In the genomic region with DNA sequence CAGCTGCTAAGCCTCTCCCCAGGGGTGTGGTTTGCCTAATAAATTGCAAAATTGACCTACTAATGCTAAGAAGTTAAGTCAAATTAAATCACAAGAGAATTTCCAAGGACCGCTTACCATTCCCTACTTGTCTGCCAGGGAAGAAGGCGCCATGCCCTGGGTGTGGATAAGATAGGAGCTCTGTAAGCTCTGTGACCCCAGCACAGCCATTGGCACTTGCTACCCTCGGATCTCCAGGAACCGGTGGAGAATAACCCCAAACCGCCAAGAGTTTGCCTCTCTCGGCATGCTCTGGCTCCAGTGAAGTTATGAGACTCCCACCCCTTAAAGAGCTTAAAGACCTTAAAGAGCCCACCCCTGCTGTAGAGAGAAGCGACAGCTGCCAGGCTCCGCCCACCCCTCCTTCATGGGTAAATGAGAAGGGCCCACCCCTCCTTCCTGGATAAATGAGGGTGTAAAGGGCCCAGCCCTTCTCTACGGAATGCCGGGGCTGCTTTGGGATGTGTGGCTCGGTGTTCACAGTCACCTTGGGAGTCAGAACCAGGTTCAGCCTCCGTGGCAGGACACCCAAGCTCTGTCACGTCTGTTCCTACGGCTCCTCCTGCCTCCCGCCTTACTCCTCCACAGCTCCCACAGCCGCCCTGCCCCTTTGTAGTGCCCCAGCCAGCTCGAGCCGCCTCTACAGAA, we compare ENCODE assay signal across 14 cellular contexts. TPM values are rescaled to one million over a fixed set of nuclear protein-coding genes. Genes with fewer than 3 reads are reported as not detected.
A peak's percentile ranks its signal among the peaks of the same experiment; 100 is the strongest.
DNase-seq lines count a peak whose midpoint lies in the region; ATAC-seq, FAIRE-seq and TF ChIP-seq lines count a peak whose summit lies in the region.
"Had no signal": no experiment of that assay in that cellular context is flagged by ENCODE, and none has a peak within 500 bp of the region (broad histone marks: within the 10 kb centered on the region; RNA-seq: fewer than 3 reads in every experiment).

No MANE protein-coding gene starts in this region.

- H3K4me1 ChIP-seq in HepG2 (ENCODE audit: insufficient read depth, low read length) (peaks cover 21% of the 10 kb centered on the region), testis (peaks cover 28% of the 10 kb centered on the region)

- no peak overlapping the region for H2AFZ ChIP-seq in HepG2 (ENCODE audit: low read length)

- intact Hi-C loops in HepG2 (cut with micrococcal nuclease; ENCODE audit: unreplicated experiment) = loop anchor here (10.0 kb wide), 1 partner anchor 55 kb away; a partner anchor contains a TSS
- intact Hi-C loops in testis (cut with DNase I; ENCODE audit: low total_unique reads) = no loop called here

- in situ Hi-C loops in HepG2 (cut with HindIII; ENCODE audit: extremely low pct_ligation_motif_present, low pct_unique_long_range_greater_than_20kb) = loop anchor here (5.0 to 25.0 kb wide), 3 partner anchors 223 to 505 kb away; a partner anchor contains a TSS

- 21% methylated on average over 11 of the region's 18 CpGs for WGBS in HepG2 (ENCODE audit: low lambda C conversion rate)
- 36% methylated on average over 13 to 18 of the region's 18 CpGs for WGBS in testis, 2 donors

- no peak for FAIRE-seq in HepG2 (lab: Jason Lieb, UNC)
- FAIRE-seq: GM12891 had no signal

- no peaks in the 10 kb centered on the region for H3K9me3 ChIP-seq in HepG2 (ENCODE audit: low read length)
- H3K9me3 ChIP-seq in testis = no peaks in the 10 kb centered on the region

- no peak for TF ChIP-seq EP300 in HepG2 (IDR thresholded peaks at IDR 0.05; ENCODE audit: low read depth in 2 of 2, low read length in 2 of 2)
- no peak for TF ChIP-seq EP300 in HepG2 (CRISPR knock-in tag; IDR thresholded peaks at IDR 0.05; ENCODE audit: borderline replicate concordance)

- H3K36me3 ChIP-seq in HepG2 (replicated peaks in 1 of 2; ENCODE audit: control insufficient read depth in 1 of 2, insufficient read depth in 2 of 2, low read length in 2 of 2) = no peaks in the 10 kb centered on the region
- H3K36me3 ChIP-seq in testis (ENCODE audit: low read depth, missing control alignments) = no peaks in the 10 kb centered on the region

- BruUV-seq in HepG2 (replicated peaks; lab: Mats Ljungman, UMichigan) = no TSS peak

- TF ChIP-seq RAD21 in HepG2 (CRISPR knock-in tag; IDR thresholded peaks at IDR 0.05) = no peak

- peak; percentile 43 for DNase-seq in NCI-H146 (lab: John Stamatoyannopoulos, UW)
- no peak for DNase-seq in NCI-H146 treated with DMSO at 0.1 percent for 48 hours (lab: John Stamatoyannopoulos, UW; ENCODE audit: unreplicated experiment)
- no peak for DNase-seq in HepG2 (ENCODE audit: low spot score)
- DNase-seq in testis = peak; percentile 39
- DNase-seq: activated CD4-positive, alpha-beta T cell treated with anti-CD3 and anti-CD28 coated beads for 36 hours; activated effector memory CD4-positive, alpha-beta T cell treated with Interleukin-2 at 50 U/mL for 16 hours; Karpas-422; kidney glomerular epithelial cell had no signal

- no peaks in the 10 kb centered on the region for H4K20me1 ChIP-seq in HepG2 (ENCODE audit: insufficient read depth, low read length)

- H3K27me3 ChIP-seq in HepG2 (ENCODE audit: control insufficient read depth in 1 of 2, insufficient read depth in 2 of 2, low read length in 2 of 2) = peaks cover 8 to 62% of the 10 kb centered on the region in 2 experiments
- H3K27me3 ChIP-seq in testis = no peaks in the 10 kb centered on the region

- TF ChIP-seq POLR2A in HepG2 (IDR thresholded peaks at IDR 0.05; ENCODE audit: insufficient read depth in 1 of 2, low read depth in 2 of 2, low read length in 2 of 2) (no peak), testis (IDR thresholded peaks at IDR 0.05) (no peak)

- H3K4me3 ChIP-seq in HepG2 (replicated peaks in 1 of 3; ENCODE audit: insufficient read depth in 1 of 3, low read depth in 2 of 3, low read length in 3 of 3) = no peak overlapping the region; a peak in 1 of 6 replicates
- no peak overlapping the region for H3K4me3 ChIP-seq in testis

- POLR2A ChIA-PET in HepG2 (lab: Yijun Ruan, JAX) = no interaction called here

- H3K27ac ChIP-seq in HepG2 (ENCODE audit: extremely low read length, insufficient read depth, low read length) = no peak overlapping the region
- peak overlapping the region in 1 of 2 donors; percentile 14 for H3K27ac ChIP-seq in testis

- no peak overlapping the region for H3K9ac ChIP-seq in HepG2 (ENCODE audit: insufficient read depth, low read depth, low read length)

- ATAC-seq in esophagus mucosa = peak; percentile 17
- ATAC-seq in HepG2 = no peak
- ATAC-seq in HG03571 (IDR thresholded peaks at IDR 0.05; ENCODE audit: unreplicated experiment) = no peak
- ATAC-seq in HG02970 (IDR thresholded peaks at IDR 0.05; ENCODE audit: low FRiP score, unreplicated experiment) = no peak
- no peak for ATAC-seq in HG02973 (IDR thresholded peaks at IDR 0.05; ENCODE audit: unreplicated experiment)
- ATAC-seq: activated CD4-positive, alpha-beta T cell treated with anti-CD3 and anti-CD28 coated beads for 36 hours; SK-N-SH treated with all-trans-retinoic acid at 6 μM for 48 hours had no signal

- no peak for TF ChIP-seq CTCF in HepG2 (CRISPR knock-in tag; IDR thresholded peaks at IDR 0.05)
- no peak for TF ChIP-seq CTCF in testis (IDR thresholded peaks at IDR 0.05)

- no peak overlapping the region for H3K4me2 ChIP-seq in HepG2 (ENCODE audit: low read depth, low read length)

- CTCF ChIA-PET in HepG2 (lab: Yijun Ruan, JAX; ENCODE audit: low intra/inter-chr PET ratio, low total read pairs) = interaction anchor here (7.2 kb wide), 1 partner anchor 221 kb away, joined by 170 read pairs; no protein-coding TSS in a partner anchor

- H3K79me2 ChIP-seq in HepG2 (ENCODE audit: insufficient read depth, low read length) = no peaks in the 10 kb centered on the region

TF ChIP-seq in HepG2, 621 proteins besides CTCF, POLR2A, EP300 and RAD21:
- TF ChIP-seq ZNF501 (CRISPR knock-in tag; IDR thresholded peaks at IDR 0.05) (no peak), ZNF282 (IDR thresholded peaks at IDR 0.05; ENCODE audit: partially characterized antibody) (no peak), ZNF772 (CRISPR knock-in tag; IDR thresholded peaks at IDR 0.05) (no peak), ZNF263 (CRISPR knock-in tag; IDR thresholded peaks at IDR 0.05) (peak; percentile 64; the same call in 1 of the 2 replicates)
- TF ChIP-seq, protein P1, sequence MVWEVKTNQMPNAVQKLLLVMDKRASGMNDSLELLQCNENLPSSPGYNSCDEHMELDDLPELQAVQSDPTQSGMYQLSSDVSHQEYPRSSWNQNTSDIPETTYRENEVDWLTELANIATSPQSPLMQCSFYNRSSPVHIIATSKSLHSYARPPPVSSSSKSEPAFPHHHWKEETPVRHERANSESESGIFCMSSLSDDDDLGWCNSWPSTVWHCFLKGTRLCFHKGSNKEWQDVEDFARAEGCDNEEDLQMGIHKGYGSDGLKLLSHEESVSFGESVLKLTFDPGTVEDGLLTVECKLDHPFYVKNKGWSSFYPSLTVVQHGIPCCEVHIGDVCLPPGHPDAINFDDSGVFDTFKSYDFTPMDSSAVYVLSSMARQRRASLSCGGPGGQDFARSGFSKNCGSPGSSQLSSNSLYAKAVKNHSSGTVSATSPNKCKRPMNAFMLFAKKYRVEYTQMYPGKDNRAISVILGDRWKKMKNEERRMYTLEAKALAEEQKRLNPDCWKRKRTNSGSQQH (CRISPR knock-in tag; IDR thresholded peaks at IDR 0.05; ENCODE audit: low read depth) = no peak

RNA-seq across cellular contexts. Expression of a gene that starts 59.1 kb away (rescaled TPM):
- 12.7 TPM for total RNA-seq in esophagus mucosa
- total RNA-seq in HepG2 (2016; rRNA removed; fragmentation: Illumina TruSeq; extraction: Trizol) = 0.09 and 0.11 TPM in 2 replicates
- not detected in 2 replicates for total RNA-seq in HepG2 (2016; cell fraction: cytosol; rRNA removed; fragmentation: Illumina TruSeq; extraction: Trizol; ENCODE audit: low read depth)
- total RNA-seq in HepG2 (2016; cell fraction: insoluble cytoplasmic fraction; rRNA removed; fragmentation: Illumina TruSeq; extraction: Trizol) = 0.03 and 0.13 TPM in 2 replicates
- 0.03 TPM in 2 replicates for total RNA-seq in HepG2 (2016; cell fraction: membrane; rRNA removed; fragmentation: Illumina TruSeq; extraction: Trizol)
- 0.09 TPM in 1 of 2 replicates, not detected in the other for total RNA-seq in HepG2 (2016; cell fraction: nucleus; rRNA removed; fragmentation: Illumina TruSeq; extraction: Trizol)
- polyA plus RNA-seq in HepG2 (2011; rRNA removed) = 0.13 and 0.14 TPM in 2 replicates
- 0.09 and 0.15 TPM in 2 replicates for polyA plus RNA-seq in HepG2 (2011; cell fraction: cytosol; rRNA removed)
- polyA plus RNA-seq in HepG2 (2011; cell fraction: nucleus; rRNA removed) = 0.28 and 0.82 TPM in 2 replicates
- polyA plus RNA-seq in HepG2 (2012) = 0.20 and 0.31 TPM in 2 replicates
- 0.02 and 0.08 TPM in 2 replicates for polyA plus RNA-seq in HepG2 (2016; cell fraction: cytosol; fragmentation: Illumina TruSeq; extraction: Trizol; ENCODE audit: low read depth)
- 0.03 and 0.09 TPM in 2 replicates for polyA plus RNA-seq in HepG2 (2016; cell fraction: insoluble cytoplasmic fraction; fragmentation: Illumina TruSeq; extraction: Trizol; ENCODE audit: low read depth)
- polyA plus RNA-seq in HepG2 (2016; cell fraction: membrane; fragmentation: Illumina TruSeq; extraction: Trizol; ENCODE audit: low read depth) = 0.06 TPM in 1 of 2 replicates, not detected in the other
- polyA plus RNA-seq in HepG2 (2016; cell fraction: nucleus; fragmentation: Illumina TruSeq; extraction: Trizol; ENCODE audit: insufficient read depth, low read depth) = 0.14 TPM in 1 of 2 replicates, not detected in the other
- polyA minus RNA-seq in HepG2 (2011; rRNA and poly(A)+ RNA removed; ENCODE audit: low replicate concordance) = 0.14 and 1.5 TPM in 2 replicates
- polyA minus RNA-seq in HepG2 (2011; cell fraction: cytosol; rRNA and poly(A)+ RNA removed) = 0.09 and 0.20 TPM in 2 replicates
- polyA minus RNA-seq in HepG2 (2011; cell fraction: nucleus; rRNA and poly(A)+ RNA removed) = 0.13 and 0.25 TPM in 2 replicates
- total RNA-seq in testis = 10 to 100 TPM; 15.8 to 18.1 TPM
- 17.1 TPM for polyA plus RNA-seq in testis (ENCODE audit: insufficient read depth, low read depth, low replicate concordance)

Comparison
In these comparisons a context has a peak if more than half of its experiments do, and no peak if none do; other contexts are left out.
1. DNase-seq: peak in NCI-H146 (single experiment) and testis (single experiment); none in NCI-H146 treated with DMSO at 0.1 percent for 48 hours (single experiment) and HepG2 (single experiment).
2. RNA of a gene that starts 59.1 kb away (total RNA-seq): 15.8 to 18.1 TPM in testis and 12.7 TPM in esophagus mucosa (single experiment); 0.03 to 0.13 TPM in HepG2; every median in the first group is over 10 times any median in the second.